1 cellular context compared by ENCODE assay signal in genomic region chrX:73850124-73851013, GRCh38.
TF ChIP-seq lines count a peak whose summit lies in the region.

No MANE protein-coding gene starts in this region.

TF ChIP-seq in HEK293, 187 proteins besides CTCF, POLR2A, EP300 and RAD21 (continued from another document):
- TF ChIP-seq ZNF280C (tag by site-specific recombination; IDR thresholded peaks at IDR 0.05) (no peak), ZNF169 (tag by site-specific recombination; IDR thresholded peaks at IDR 0.05) (no peak), PATZ1 (tag by site-specific recombination; IDR thresholded peaks at IDR 0.05) (peak; percentile 69; the same call in 1 of the 2 replicates), IKZF3 (tag by site-specific recombination; IDR thresholded peaks at IDR 0.05) (peak; percentile 70), ZNF426 (tag by site-specific recombination; IDR thresholded peaks at IDR 0.05) (peak; percentile 17; the same call in 1 of the 2 replicates), ZNF394 (tag by site-specific recombination; IDR thresholded peaks at IDR 0.05; ENCODE audit: borderline replicate concordance) (no peak), ZNF341 (tag by site-specific recombination; IDR thresholded peaks at IDR 0.05; ENCODE audit: low read depth) (peak; percentile 70), KLF8 (tag by site-specific recombination; IDR thresholded peaks at IDR 0.05) (no peak), ZNF548 (tag by site-specific recombination; IDR thresholded peaks at IDR 0.05) (no peak), ZNF366 (tag by site-specific recombination; conservative IDR thresholded peaks at IDR 0.05) (0 out of 2 replicates have a peak, but pooled peaks have one; percentile 71), ZNF23 (tag by site-specific recombination; IDR thresholded peaks at IDR 0.05; ENCODE audit: borderline replicate concordance) (no peak), ZSCAN30 (tag by site-specific recombination; IDR thresholded peaks at IDR 0.05) (peak; percentile 80), ZNF37A (tag by site-specific recombination; IDR thresholded peaks at IDR 0.05) (no peak), ZBTB11 (tag by site-specific recombination; conservative IDR thresholded peaks at IDR 0.05; ENCODE audit: low read depth) (peak; percentile 32), ZSCAN16 (tag by site-specific recombination; IDR thresholded peaks at IDR 0.05) (peak; percentile 84), ZNF692 (tag by site-specific recombination; IDR thresholded peaks at IDR 0.05) (no peak), ZNF416 (tag by site-specific recombination; IDR thresholded peaks at IDR 0.05) (no peak), ZNF580 (tag by site-specific recombination; IDR thresholded peaks at IDR 0.05) (0 out of 2 replicates have a peak, but pooled peaks have one; percentile 8), ZXDB (tag by site-specific recombination; IDR thresholded peaks at IDR 0.05) (peak; percentile 12; the same call in 1 of the 2 replicates), ZNF791 (tag by site-specific recombination; IDR thresholded peaks at IDR 0.05) (no peak), ZNF76 (tag by site-specific recombination; IDR thresholded peaks at IDR 0.05; ENCODE audit: borderline replicate concordance, low read depth) (peak; percentile 12; the same call in 1 of the 2 replicates), BCL11B (tag by site-specific recombination; IDR thresholded peaks at IDR 0.05; ENCODE audit: low read depth) (peak; percentile 99), MYNN (tag by site-specific recombination; IDR thresholded peaks at IDR 0.05; ENCODE audit: borderline replicate concordance) (no peak), ZFP41 (tag by site-specific recombination; IDR thresholded peaks at IDR 0.05; ENCODE audit: borderline replicate concordance) (no peak), ZNF223 (tag by site-specific recombination; IDR thresholded peaks at IDR 0.05) (0 out of 2 replicates have a peak, but pooled peaks have one; percentile 22), ZNF518A (tag by site-specific recombination; conservative IDR thresholded peaks at IDR 0.05; ENCODE audit: low read depth) (no peak; the same call in 1 of the 2 replicates), KLF10 (tag by site-specific recombination; IDR thresholded peaks at IDR 0.05) (0 out of 2 replicates have a peak, but pooled peaks have one; percentile 11), PBX3 (CRISPR knock-in tag; IDR thresholded peaks at IDR 0.05) (peak; percentile 84; the same call in 1 of the 2 replicates), ZNF555 (tag by site-specific recombination; conservative IDR thresholded peaks at IDR 0.05) (peak; percentile 17; the same call in 1 of the 2 replicates), ZNF354C (tag by site-specific recombination; IDR thresholded peaks at IDR 0.05; ENCODE audit: borderline replicate concordance, low read depth) (no peak), ZFP3 (tag by site-specific recombination; IDR thresholded peaks at IDR 0.05; ENCODE audit: low read depth) (no peak; the same call in 1 of the 2 replicates), SP2 (tag by site-specific recombination; IDR thresholded peaks at IDR 0.05) (no peak), ATF2 (tag by site-specific recombination; IDR thresholded peaks at IDR 0.05; ENCODE audit: low read depth) (peak; percentile 26; the same call in 1 of the 2 replicates)
